1 cellular context compared by ENCODE assay signal in the genomic region with DNA sequence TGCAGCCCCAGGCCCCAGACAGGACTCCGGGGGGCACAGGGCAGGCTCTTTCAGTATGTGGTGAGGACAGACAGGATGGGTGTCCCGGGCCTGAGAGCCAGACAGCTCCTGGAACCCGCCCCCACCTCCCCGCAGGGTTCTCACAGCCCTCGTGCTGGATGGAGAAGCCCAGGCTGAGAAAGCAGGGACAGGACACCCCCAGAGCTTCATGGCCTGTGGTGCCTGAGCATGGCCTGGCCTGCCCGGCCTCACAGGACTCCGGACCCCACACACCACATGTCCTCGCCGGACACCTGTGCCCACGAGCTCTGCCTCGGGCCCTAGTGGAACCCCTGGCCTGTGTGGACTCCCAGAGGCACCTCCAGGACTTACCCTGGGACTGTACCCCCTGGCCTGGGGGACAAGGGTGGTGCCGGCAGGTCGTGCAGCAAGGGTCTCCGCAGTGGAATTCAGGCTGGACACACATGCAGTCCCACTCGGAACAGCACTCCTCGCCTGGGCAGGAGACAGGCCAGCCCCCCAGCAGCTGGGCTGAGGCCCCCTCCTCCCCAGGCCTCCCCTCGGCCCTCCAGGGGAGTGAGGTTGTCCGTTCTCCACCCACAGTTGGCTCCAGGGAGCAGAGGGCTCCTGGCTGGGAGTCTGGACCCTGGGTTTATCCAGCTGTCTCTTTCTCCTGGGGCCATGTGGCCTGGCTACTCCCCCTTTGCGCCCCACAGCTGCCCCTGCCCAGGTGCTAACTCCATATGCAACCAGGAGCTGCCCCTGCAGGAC.
TF ChIP-seq lines count a peak whose summit lies in the region.

No MANE protein-coding gene starts in this region.

TF ChIP-seq in HCT116, 20 proteins besides CTCF, POLR2A, EP300 and RAD21 (continued from another document):
- TF ChIP-seq, protein P1, sequence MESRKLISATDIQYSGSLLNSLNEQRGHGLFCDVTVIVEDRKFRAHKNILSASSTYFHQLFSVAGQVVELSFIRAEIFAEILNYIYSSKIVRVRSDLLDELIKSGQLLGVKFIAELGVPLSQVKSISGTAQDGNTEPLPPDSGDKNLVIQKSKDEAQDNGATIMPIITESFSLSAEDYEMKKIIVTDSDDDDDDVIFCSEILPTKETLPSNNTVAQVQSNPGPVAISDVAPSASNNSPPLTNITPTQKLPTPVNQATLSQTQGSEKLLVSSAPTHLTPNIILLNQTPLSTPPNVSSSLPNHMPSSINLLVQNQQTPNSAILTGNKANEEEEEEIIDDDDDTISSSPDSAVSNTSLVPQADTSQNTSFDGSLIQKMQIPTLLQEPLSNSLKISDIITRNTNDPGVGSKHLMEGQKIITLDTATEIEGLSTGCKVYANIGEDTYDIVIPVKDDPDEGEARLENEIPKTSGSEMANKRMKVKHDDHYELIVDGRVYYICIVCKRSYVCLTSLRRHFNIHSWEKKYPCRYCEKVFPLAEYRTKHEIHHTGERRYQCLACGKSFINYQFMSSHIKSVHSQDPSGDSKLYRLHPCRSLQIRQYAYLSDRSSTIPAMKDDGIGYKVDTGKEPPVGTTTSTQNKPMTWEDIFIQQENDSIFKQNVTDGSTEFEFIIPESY (IDR thresholded peaks at IDR 0.05; ENCODE audit: extremely low read depth, insufficient replicate concordance, low read length) = no peak
- no peak for TF ChIP-seq ZNF274 (IDR thresholded peaks at IDR 0.05; ENCODE audit: low read depth, low read length)
